Comparison of ENCODE assay signal across 11 cellular contexts in the genomic region with DNA sequence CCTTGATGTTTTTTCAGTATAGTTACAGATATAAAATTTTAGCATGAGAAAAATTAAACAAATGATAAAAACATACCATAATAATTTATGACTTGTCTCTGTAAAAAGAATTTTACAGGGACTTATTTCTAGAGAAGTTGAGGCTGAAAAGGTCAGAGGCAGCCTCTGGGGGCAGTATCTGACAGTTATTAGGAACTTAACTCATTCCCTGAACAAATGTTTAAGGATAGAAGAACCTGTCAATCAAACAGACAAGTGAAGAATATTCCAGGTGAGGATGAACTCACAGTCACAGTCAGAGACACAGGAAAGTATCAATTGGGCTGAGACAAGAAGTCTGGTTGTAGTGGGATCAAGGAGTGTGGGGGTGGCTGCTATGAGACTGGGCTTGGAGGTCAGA. TPM values are rescaled to one million over a fixed set of nuclear protein-coding genes. Genes with fewer than 3 reads are reported as not detected.
DNase-seq lines count a peak whose midpoint lies in the region; ATAC-seq and TF ChIP-seq lines count a peak whose summit lies in the region.
"Had no signal": no experiment of that assay in that cellular context is flagged by ENCODE, and none has a peak within 500 bp of the region (broad histone marks: within the 10 kb centered on the region; RNA-seq: fewer than 3 reads in every experiment).

No MANE protein-coding gene starts in this region.

- H3K14ac ChIP-seq in mesenchymal stem cell (ENCODE audit: low read length in 2 of 2): no peak overlapping the region

- H3K18ac ChIP-seq in mesenchymal stem cell (ENCODE audit: low read depth in 1 of 2, low read length in 2 of 2): no peak overlapping the region

- H2BK15ac ChIP-seq in mesenchymal stem cell (ENCODE audit: low read depth, poor library complexity, severe bottlenecking): no peak overlapping the region

- DNase-seq in DND-41 (no peak), HT-29 (ENCODE audit: low spot score) (peak; percentile 27), ascending aorta (ENCODE audit: low spot score in 2 of 2) (no peak), neural progenitor cell (ENCODE audit: low spot score) (no peak), mesenchymal stem cell (no peak), DMS79 treated with DMSO at 0.1 percent for 48 hours (lab: John Stamatoyannopoulos, UW) (no peak), kidney glomerular epithelial cell (lab: John Stamatoyannopoulos, UW) (no peak)
- DNase-seq: activated CD4-positive, alpha-beta T cell treated with anti-CD3 and anti-CD28 coated beads, Interleukin-2, amount 50 U/mL, for 1 hour; NCI-H1048; right cardiac atrium had no signal

- peak; percentile 46 for TF ChIP-seq CTCF in DND-41 (IDR thresholded peaks at IDR 0.05; ENCODE audit: borderline replicate concordance, extremely low read depth, low read length, poor library complexity, severe bottlenecking)
- peak in 1 of 3 experiments; percentile 28 for TF ChIP-seq CTCF in ascending aorta (IDR thresholded peaks at IDR 0.05)
- peak; percentile 55 for TF ChIP-seq CTCF in neural progenitor cell (IDR thresholded peaks at IDR 0.05)

- no peak overlapping the region for H2AFZ ChIP-seq in DND-41 (ENCODE audit: low read depth, low read length)
- H2AFZ ChIP-seq in neural progenitor cell (replicated peaks): no peak overlapping the region
- no peak overlapping the region for H2AFZ ChIP-seq in mesenchymal stem cell (ENCODE audit: low read depth, low read length)

- H3K9me3 ChIP-seq in DND-41 (ENCODE audit: insufficient read depth, low read length, severe bottlenecking) (no peaks in the 10 kb centered on the region), ascending aorta (no peaks in the 10 kb centered on the region), neural progenitor cell (ENCODE audit: low read depth) (no peaks in the 10 kb centered on the region), mesenchymal stem cell (ENCODE audit: control insufficient read depth, low read length) (no peaks in the 10 kb centered on the region)

- no peak overlapping the region for H4K8ac ChIP-seq in mesenchymal stem cell (ENCODE audit: low read length)

- no peak overlapping the region for H4K91ac ChIP-seq in mesenchymal stem cell (ENCODE audit: low read length)

- no peak overlapping the region for H2BK12ac ChIP-seq in mesenchymal stem cell (ENCODE audit: low read length in 2 of 2)

- H3K4me1 ChIP-seq in DND-41 (ENCODE audit: insufficient read depth, low read length) (no peaks in the 10 kb centered on the region), ascending aorta (peaks cover 0 to 5% of the 10 kb centered on the region in 2 donors), neural progenitor cell (peaks cover 35% of the 10 kb centered on the region), mesenchymal stem cell (ENCODE audit: control insufficient read depth, insufficient read depth, low read depth, low read length) (peaks cover 21% of the 10 kb centered on the region)

- peak overlapping the region; percentile 76 for H3K27ac Mint-ChIP-seq in neural progenitor cell
- H3K27ac Mint-ChIP-seq: activated T-helper 2 cell treated with anti-CD3 and anti-CD28 coated beads, Interferon-gamma antibody, Interleukin-2, Interleukin-4, amounts not matched to agents 10 μg/mL and 5 μg/mL and 100 μg/mL, durations not matched to agents 14 hours and 24 hours and 36 hours had no signal

- H3K4me3 ChIP-seq in DND-41 (ENCODE audit: low read depth in 1 of 2, low read length in 2 of 2) (no peak overlapping the region), ascending aorta (peak overlapping the region in 1 of 2 donors; percentile 0), neural progenitor cell (no peak overlapping the region), mesenchymal stem cell (ENCODE audit: insufficient read depth in 1 of 2, low read depth in 1 of 2, low read length in 2 of 2) (no peak overlapping the region)

- no peak overlapping the region for H2BK5ac ChIP-seq in mesenchymal stem cell (ENCODE audit: low read depth, low read length, poor library complexity, severe bottlenecking)

- H3K4me2 ChIP-seq in DND-41 (ENCODE audit: insufficient read depth, low read length): no peak overlapping the region
- H3K4me2 ChIP-seq in neural progenitor cell: no peak overlapping the region
- no peak overlapping the region for H3K4me2 ChIP-seq in mesenchymal stem cell (ENCODE audit: low read length, poor library complexity, severe bottlenecking)

- H3K27me3 ChIP-seq in DND-41 (ENCODE audit: insufficient read depth, low read length, poor library complexity) (no peaks in the 10 kb centered on the region), ascending aorta (no peaks in the 10 kb centered on the region), neural progenitor cell (no peaks in the 10 kb centered on the region), mesenchymal stem cell (ENCODE audit: control insufficient read depth in 1 of 2, insufficient read depth in 1 of 2, low read length in 2 of 2) (no peaks in the 10 kb centered on the region)

- no peak overlapping the region for H3K4ac ChIP-seq in mesenchymal stem cell (ENCODE audit: low read depth in 1 of 2, low read length in 2 of 2)

- intact Hi-C loops in ascending aorta (cut with DNase I): no loop called here

- H3K79me2 ChIP-seq in DND-41 (ENCODE audit: insufficient read depth, low read length) (no peaks in the 10 kb centered on the region), neural progenitor cell (ENCODE audit: low read depth) (peaks cover 2% of the 10 kb centered on the region)

- H3K36me3 ChIP-seq in DND-41 (ENCODE audit: insufficient read depth, low read length) (no peaks in the 10 kb centered on the region), ascending aorta (peaks cover 0 to 3% of the 10 kb centered on the region in 2 donors), neural progenitor cell (peaks cover 9% of the 10 kb centered on the region), mesenchymal stem cell (ENCODE audit: control insufficient read depth in 1 of 2, insufficient read depth in 2 of 2, low read depth in 1 of 2, low read length in 2 of 2) (peaks cover 12 to 28% of the 10 kb centered on the region in 2 experiments)

- no peak overlapping the region for H3K23ac ChIP-seq in mesenchymal stem cell (ENCODE audit: low read length in 2 of 2)

- no peak for ATAC-seq in DND-41 (ENCODE audit: insufficient read depth, low read depth)
- ATAC-seq: right cardiac atrium had no signal

- peaks cover 19% of the 10 kb centered on the region for H3F3A ChIP-seq in neural progenitor cell (ENCODE audit: low read depth)

- H3K27ac ChIP-seq in DND-41 (ENCODE audit: low read length) (no peak overlapping the region), ascending aorta (peak overlapping the region; percentile 45 to 66), neural progenitor cell (no peak overlapping the region), mesenchymal stem cell (ENCODE audit: low read length, poor library complexity, severe bottlenecking) (no peak overlapping the region)

- H2AK5ac ChIP-seq in mesenchymal stem cell (ENCODE audit: low read length, severe bottlenecking): no peak overlapping the region

- H3K9ac ChIP-seq in DND-41 (ENCODE audit: low read depth, low read length): no peak overlapping the region
- H3K9ac ChIP-seq in neural progenitor cell: no peak overlapping the region
- H3K9ac ChIP-seq in mesenchymal stem cell (ENCODE audit: low read length): no peak overlapping the region

- H3K79me1 ChIP-seq in mesenchymal stem cell (replicated peaks; ENCODE audit: low read length, poor library complexity, severe bottlenecking): peaks cover 1% of the 10 kb centered on the region

- peaks cover 12% of the 10 kb centered on the region for H3K9me3 Mint-ChIP-seq in neural progenitor cell
- H3K9me3 Mint-ChIP-seq: activated T-helper 2 cell treated with anti-CD3 and anti-CD28 coated beads, Interferon-gamma antibody, Interleukin-2, Interleukin-4, amounts not matched to agents 10 μg/mL and 5 μg/mL and 100 μg/mL, durations not matched to agents 14 hours and 24 hours and 36 hours had no signal

- H3K27me3 Mint-ChIP-seq in neural progenitor cell (ENCODE audit: insufficient read depth, low read depth): no peaks in the 10 kb centered on the region

- H2BK120ac ChIP-seq in mesenchymal stem cell (ENCODE audit: low read depth, low read length): no peak overlapping the region

- H3K36me3 Mint-ChIP-seq in neural progenitor cell: peaks cover 34% of the 10 kb centered on the region

- no peak overlapping the region for H3K4me3 Mint-ChIP-seq in neural progenitor cell

- no peaks in the 10 kb centered on the region for H4K20me1 ChIP-seq in DND-41 (ENCODE audit: insufficient read depth, low read length)
- no peaks in the 10 kb centered on the region for H4K20me1 ChIP-seq in neural progenitor cell (ENCODE audit: low read depth)

- peaks cover 33% of the 10 kb centered on the region for H3K4me1 Mint-ChIP-seq in neural progenitor cell

RNA-seq across cellular contexts. Expression of a gene that starts 7.3 kb away (rescaled TPM):
- total RNA-seq in HT-29 (2014; rRNA removed; shearing (Covaris generic)): 15.0 and 20.5 TPM in 2 replicates
- total RNA-seq in ascending aorta (196 TPM), neural progenitor cell (ENCODE audit: low replicate concordance) (28.4 and 34.3 TPM in 2 replicates)
- 138 TPM for polyA plus RNA-seq in mesenchymal stem cell (2013, experiment 1 of 2)
- 135 TPM for polyA plus RNA-seq in mesenchymal stem cell (2013, experiment 2 of 2)

Comparison
In these comparisons a context has a peak if more than half of its experiments do, and no peak if none do; other contexts are left out.
1. H3K27ac ChIP-seq: peak in ascending aorta (2 of 2); none in DND-41 (single experiment), neural progenitor cell (single experiment) and mesenchymal stem cell (single experiment).